In genomic region chr7:100428199-100428966, GRCh38 we compare ENCODE assay signal across 8 cellular contexts. TPM values are rescaled to one million over a fixed set of nuclear protein-coding genes. Genes with fewer than 3 reads are reported as not detected.
A peak's percentile ranks its signal among the peaks of the same experiment; 100 is the strongest.
DNase-seq lines count a peak whose midpoint lies in the region; ATAC-seq and TF ChIP-seq lines count a peak whose summit lies in the region.

Gene ZCWPW1 (minus strand): TSS chr7:100428703. CDS start chr7:100420649, 8,054 bp downstream.

- 0 out of 2 replicates have a peak, but pooled peaks have one; percentile 10 for TF ChIP-seq CTCF in BJ (IDR thresholded peaks at IDR 0.05; ENCODE audit: insufficient read depth, low read depth, low read length)

- H3K36me3 ChIP-seq in BJ (ENCODE audit: control insufficient read depth, insufficient read depth, low read length): peaks cover 8% of the 10 kb centered on the region

- peak; percentile 30 for ATAC-seq in GM19328 (IDR thresholded peaks at IDR 0.05; ENCODE audit: unreplicated experiment)
- ATAC-seq in HG03469 (IDR thresholded peaks at IDR 0.05; ENCODE audit: unreplicated experiment): peak; percentile 30

- POLR2A ChIA-PET in BJ (lab: Charles Lee): interaction anchor here (0.6 to 1.3 kb wide), 6 partner anchors 11 to 246 kb away, joined by 3 to 13 read pairs (median 4); partner anchors contain the start of gene FBXO24

- peak within 1 kb of the TSS; percentile 84 for H3K4me3 ChIP-seq in BJ (ENCODE audit: low read depth, low read length)

- CTCF ChIA-PET in BJ (lab: Yijun Ruan, JAX): interaction anchor here (0.5 to 2.2 kb wide), 6 partner anchors 16 to 206 kb away, joined by 3 to 9 read pairs (median 4); no protein-coding TSS in a partner anchor

- DNase-seq in BJ (ENCODE audit: low read depth) (peak; percentile 81), NCI-H526 treated with DMSO at 0.1 percent for 48 hours (lab: John Stamatoyannopoulos, UW) (peak; percentile 96), dedifferentiated amniotic fluid mesenchymal stem cell (ENCODE audit: extremely low spot score) (peak; percentile 97), left kidney (ENCODE audit: low read depth, low spot score) (peak; percentile 99)
- DNase-seq in activated CD4-positive, alpha-beta T cell treated with anti-CD3 and anti-CD28 coated beads, Interleukin-2, amount 50 U/mL, for 1 hour: peak; percentile 97
- DNase-seq in stimulated activated CD4-positive, alpha-beta T cell treated with anti-CD3 and anti-CD28 coated beads, Interleukin-1b, Interleukin-23, amount 100 ng/mL, for 48 hours: peak; percentile 97

- no peaks in the 10 kb centered on the region for H3K27me3 ChIP-seq in BJ (ENCODE audit: control insufficient read depth, insufficient read depth, low read length)

RNA-seq across cellular contexts. Expression of gene ZCWPW1, which starts in this region (rescaled TPM):
- polyA plus RNA-seq in BJ (2011; rRNA removed): 2.2 and 2.8 TPM in 2 replicates
- polyA minus RNA-seq in BJ (2011; rRNA and poly(A)+ RNA removed): 1.1 and 1.4 TPM in 2 replicates

Comparison
In these comparisons a context has a peak if more than half of its experiments do, and no peak if none do; other contexts are left out.
1. Peak in every context shown above with its lines: DNase-seq, ATAC-seq and H3K4me3 ChIP-seq.